Comparison of ENCODE assay signal across 8 cellular contexts in genomic region chr7:117012284-117013174, GRCh38. TPM values are rescaled to one million over a fixed set of nuclear protein-coding genes. Genes with fewer than 3 reads are reported as not detected.
A peak's percentile ranks its signal among the peaks of the same experiment; 100 is the strongest.
DNase-seq lines count a peak whose midpoint lies in the region; ATAC-seq and TF ChIP-seq lines count a peak whose summit lies in the region.

No MANE protein-coding gene starts in this region.

- peaks cover 45% of the 10 kb centered on the region for H3K4me1 ChIP-seq in CD8-positive, alpha-beta T cell (ENCODE audit: insufficient read depth, low read length)
- H3K4me1 ChIP-seq in ascending aorta (peaks cover 3 to 19% of the 10 kb centered on the region in 2 donors), lower lobe of right lung (peaks cover 54% of the 10 kb centered on the region)

- H3K4me1 Mint-ChIP-seq in CD8-positive, alpha-beta T cell (ENCODE audit: low read depth) = peaks cover 60% of the 10 kb centered on the region

- no peak overlapping the region for H3K27ac ChIP-seq in CD8-positive, alpha-beta T cell (ENCODE audit: low read depth, low read length)
- H3K27ac ChIP-seq in ascending aorta (no peak overlapping the region), lower lobe of right lung (no peak overlapping the region)

- no peaks in the 10 kb centered on the region for H3K27me3 ChIP-seq in CD8-positive, alpha-beta T cell (ENCODE audit: insufficient read depth, low read length)
- no peaks in the 10 kb centered on the region for H3K27me3 ChIP-seq in ascending aorta
- H3K27me3 ChIP-seq in lower lobe of right lung (ENCODE audit: low read depth) = no peaks in the 10 kb centered on the region

- peak; percentile 51 for TF ChIP-seq CTCF in CD8-positive, alpha-beta T cell (IDR thresholded peaks at IDR 0.05)
- peak in 1 of 3 experiments; percentile 15 for TF ChIP-seq CTCF in ascending aorta (IDR thresholded peaks at IDR 0.05)
- TF ChIP-seq CTCF in lower lobe of right lung (IDR thresholded peaks at IDR 0.05) = no peak

- no peak for DNase-seq in CD8-positive, alpha-beta T cell
- peak; percentile 39 for DNase-seq in RPMI8226
- DNase-seq in hepatic stellate cell (ENCODE audit: low spot score) = peak; percentile 33
- no peak for DNase-seq in ascending aorta (ENCODE audit: low spot score in 2 of 2)
- DNase-seq in lower lobe of right lung = no peak
- DNase-seq in Right ventricle myocardium inferior (ENCODE audit: missing footprints) = no peak

- H3K36me3 Mint-ChIP-seq in CD8-positive, alpha-beta T cell = no peaks in the 10 kb centered on the region

- intact Hi-C loops in CD8-positive, alpha-beta T cell (cut with DNase I, micrococcal nuclease) = loop anchor here in 1 of 2 experiments (1.0 kb wide), 2 partner anchors 24 to 28 kb away; no protein-coding TSS in a partner anchor
- intact Hi-C loops in ascending aorta (cut with DNase I) = no loop called here
- intact Hi-C loops in lower lobe of right lung (cut with DNase I) = no loop called here
- intact Hi-C loops in Right ventricle myocardium inferior (cut with DNase I) = no loop called here

- no peaks in the 10 kb centered on the region for H3K36me3 ChIP-seq in CD8-positive, alpha-beta T cell (ENCODE audit: insufficient read depth, low read length)
- H3K36me3 ChIP-seq in ascending aorta = no peaks in the 10 kb centered on the region
- no peaks in the 10 kb centered on the region for H3K36me3 ChIP-seq in lower lobe of right lung

- no peak overlapping the region for H3K4me3 Mint-ChIP-seq in CD8-positive, alpha-beta T cell

- CTCF ChIA-PET in CD8-positive, alpha-beta T cell (lab: Charles Lee) = interaction anchor here (0.7 to 9.3 kb wide), 12 partner anchors 8 to 1164 kb away, joined by 3 to 160 read pairs (median 4); no protein-coding TSS in a partner anchor

- peak; percentile 62 for ATAC-seq in CD8-positive, alpha-beta T cell
- ATAC-seq in GM19324 (IDR thresholded peaks at IDR 0.05; ENCODE audit: low FRiP score, unreplicated experiment) (peak; percentile 5), HG03175 (IDR thresholded peaks at IDR 0.05; ENCODE audit: unreplicated experiment) (peak; percentile 20), lower lobe of right lung (no peak), Right ventricle myocardium inferior (no peak)

- POLR2A ChIA-PET in CD8-positive, alpha-beta T cell (lab: Charles Lee) = interaction anchor here (0.6 to 1.5 kb wide), 3 partner anchors 82 to 114 kb away, joined by 3 to 5 read pairs (median 4); no protein-coding TSS in a partner anchor

- no peak overlapping the region for H3K4me3 ChIP-seq in CD8-positive, alpha-beta T cell (ENCODE audit: low read depth, low read length)
- H3K4me3 ChIP-seq in ascending aorta (no peak overlapping the region), lower lobe of right lung (no peak overlapping the region)

- H3K27ac Mint-ChIP-seq in CD8-positive, alpha-beta T cell = no peak overlapping the region

- H3K9me3 Mint-ChIP-seq in CD8-positive, alpha-beta T cell = no peaks in the 10 kb centered on the region

- H3K9me3 ChIP-seq in CD8-positive, alpha-beta T cell (ENCODE audit: low read length) = no peaks in the 10 kb centered on the region
- no peaks in the 10 kb centered on the region for H3K9me3 ChIP-seq in ascending aorta
- no peaks in the 10 kb centered on the region for H3K9me3 ChIP-seq in lower lobe of right lung

- no peaks in the 10 kb centered on the region for H3K27me3 Mint-ChIP-seq in CD8-positive, alpha-beta T cell (ENCODE audit: low read depth)

RNA-seq across cellular contexts. Expression of gene ST7, which starts 59.2 kb away (rescaled TPM):
- 1 to 10 TPM; 4.4 to 5.0 TPM for total RNA-seq in CD8-positive, alpha-beta T cell
- total RNA-seq in ascending aorta (19.2 TPM), lower lobe of right lung (51.1 TPM), Right ventricle myocardium inferior (29.5 TPM)

Comparison
In these comparisons a context has a peak if more than half of its experiments do, and no peak if none do; other contexts are left out.
1. ATAC-seq: peak in CD8-positive, alpha-beta T cell (single experiment), GM19324 (single experiment) and HG03175 (single experiment); none in lower lobe of right lung (0 of 2) and Right ventricle myocardium inferior (single experiment).
2. DNase-seq: peak in RPMI8226 (single experiment) and hepatic stellate cell (single experiment); none in CD8-positive, alpha-beta T cell (0 of 7), ascending aorta (0 of 2), lower lobe of right lung (single experiment) and Right ventricle myocardium inferior (single experiment).